1 cellular context compared by ENCODE assay signal in genomic region chr22:48488149-48488551, GRCh38.
TF ChIP-seq lines count a peak whose summit lies in the region.

No MANE protein-coding gene starts in this region.

TF ChIP-seq in GM23338, 12 proteins besides CTCF, POLR2A, EP300 and RAD21:
- TF ChIP-seq ZNF462 (CRISPR knock-in tag; IDR thresholded peaks at IDR 0.05): no peak
- no peak for TF ChIP-seq EZH2phosphoT487 (IDR thresholded peaks at IDR 0.05; ENCODE audit: unreplicated experiment)
- no peak for TF ChIP-seq NANOG (IDR thresholded peaks at IDR 0.05; ENCODE audit: borderline replicate concordance)
- no peak for TF ChIP-seq CREB1 (CRISPR knock-in tag; IDR thresholded peaks at IDR 0.05; ENCODE audit: low read depth)
- no peak for TF ChIP-seq REST (IDR thresholded peaks at IDR 0.05; ENCODE audit: unreplicated experiment)
- no peak for TF ChIP-seq ZNF331 (CRISPR knock-in tag; IDR thresholded peaks at IDR 0.05; ENCODE audit: low read depth)
- TF ChIP-seq JUNB (IDR thresholded peaks at IDR 0.05; ENCODE audit: unreplicated experiment): no peak
- no peak for TF ChIP-seq ETS1 (IDR thresholded peaks at IDR 0.05)
- TF ChIP-seq STAT1 (IDR thresholded peaks at IDR 0.05; ENCODE audit: unreplicated experiment): no peak
- TF ChIP-seq EZH2 (IDR thresholded peaks at IDR 0.05; ENCODE audit: low read depth, unreplicated experiment): no peak
- TF ChIP-seq POLR2AphosphoS5 (IDR thresholded peaks at IDR 0.05; ENCODE audit: low read depth): no peak
- TF ChIP-seq ZNF114 (CRISPR knock-in tag; IDR thresholded peaks at IDR 0.05): no peak
